ENCODE assay signal across 2 cellular contexts in genomic region chr20:266213-266603, GRCh38.
TF ChIP-seq lines count a peak whose summit lies in the region.

No MANE protein-coding gene starts in this region.

TF ChIP-seq in SK-N-SH, 30 proteins besides CTCF, POLR2A, EP300 and RAD21 (continued from another document):
- no peak for TF ChIP-seq USF1 (IDR thresholded peaks at IDR 0.05; ENCODE audit: borderline replicate concordance, low read depth)
- TF ChIP-seq YY1 (IDR thresholded peaks at IDR 0.05; ENCODE audit: low read depth), result no peak

TF ChIP-seq in SK-N-SH treated with all-trans-retinoic acid at 6 μM for 48 hours, 23 proteins besides CTCF, POLR2A, EP300 and RAD21 (continued from another document):
- TF ChIP-seq PATZ1 (CRISPR knock-in tag; IDR thresholded peaks at IDR 0.05; ENCODE audit: borderline replicate concordance) (no peak), ZFP3 (CRISPR knock-in tag; IDR thresholded peaks at IDR 0.05) (no peak), CSRNP3 (CRISPR knock-in tag; IDR thresholded peaks at IDR 0.05) (no peak), ZFP30 (CRISPR knock-in tag; IDR thresholded peaks at IDR 0.05) (no peak), GLIS3 (CRISPR knock-in tag; IDR thresholded peaks at IDR 0.05) (no peak), ESRRG (CRISPR knock-in tag; IDR thresholded peaks at IDR 0.05) (no peak)
TF ChIP-seq in SK-N-SH treated with all-trans-retinoic acid at 6 μM for 48 hours: peak in this region for 0.
